7 cellular contexts compared by ENCODE assay signal in the genomic region with DNA sequence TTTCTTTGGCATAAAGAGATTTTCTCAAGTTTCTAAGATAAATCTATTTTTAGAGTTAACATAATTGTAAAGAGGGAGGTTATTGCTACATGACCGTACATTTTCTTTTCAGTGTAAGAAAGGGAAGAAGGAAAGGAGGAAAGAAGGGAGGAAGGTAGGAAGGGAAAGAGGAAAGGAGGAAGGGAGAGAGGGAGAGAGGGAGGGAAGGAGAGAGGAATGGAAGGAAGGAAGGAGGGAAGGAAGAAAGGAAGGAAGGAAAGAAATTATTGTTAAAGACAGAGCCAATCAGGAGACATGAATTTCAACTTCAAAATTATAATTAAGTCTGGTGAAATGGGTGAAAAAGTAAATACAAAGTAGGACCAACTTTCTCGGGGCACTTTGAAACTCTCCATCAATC.
"Had no signal": no experiment of that assay in that cellular context is flagged by ENCODE, and none has a peak within 500 bp of the region (broad histone marks: within the 10 kb centered on the region; RNA-seq: fewer than 3 reads in every experiment).

No MANE protein-coding gene starts in this region.

- ATAC-seq: GM12878 had no signal

- H3K4me3 ChIP-seq: GM12878 had no signal

- DNase-seq: GDM1, GF-D8 had no signal

- FAIRE-seq: GM12878, GM12891, GM12892, GM18507, GM19239 had no signal
